20 cellular contexts compared by ENCODE assay signal in the genomic region with DNA sequence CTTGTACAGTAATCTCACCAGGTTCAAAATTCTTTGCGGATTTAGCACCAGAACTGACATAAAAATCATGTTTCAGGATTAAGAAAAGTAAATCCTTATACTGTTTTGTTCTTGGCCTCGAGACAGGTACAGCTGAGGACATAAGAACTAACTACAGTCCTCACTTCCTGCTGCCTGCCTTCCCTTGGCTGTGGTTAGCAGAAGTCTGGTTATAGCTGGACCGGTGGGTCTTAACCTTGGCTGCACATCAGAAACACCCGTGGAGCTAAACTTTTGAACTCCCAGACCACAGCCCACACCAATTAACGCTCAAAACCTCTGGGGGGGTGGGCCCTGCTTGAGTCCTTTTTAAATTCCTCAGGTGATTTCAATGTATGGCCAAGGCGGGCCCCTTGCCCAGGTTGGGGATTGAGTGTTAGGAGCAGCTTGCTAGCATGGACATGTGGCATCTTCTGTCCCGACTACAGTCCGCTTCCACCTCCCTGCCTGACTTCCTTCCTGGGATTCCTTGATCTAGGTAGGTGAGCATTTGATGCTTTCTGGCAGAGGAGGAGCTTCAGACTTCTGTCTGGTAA.
DNase-seq lines count a peak whose midpoint lies in the region; ATAC-seq and TF ChIP-seq lines count a peak whose summit lies in the region.
"Had no signal": no experiment of that assay in that cellular context is flagged by ENCODE, and none has a peak within 500 bp of the region (broad histone marks: within the 10 kb centered on the region; RNA-seq: fewer than 3 reads in every experiment).

No MANE protein-coding gene starts in this region.

- in situ Hi-C loops in astrocyte of the cerebellum (cut with HindIII; ENCODE audit: low sequenced_read_pairs): no loop called here

- POLR2A ChIA-PET in activated naive CD8-positive, alpha-beta T cell treated with anti-CD3 and anti-CD28 coated beads, Interleukin-2, amount 10 ng/mL, durations not matched to agents 7 days and 5 days (lab: Charles Lee): no interaction called here

- DNase-seq in activated naive CD8-positive, alpha-beta T cell treated with anti-CD3 and anti-CD28 coated beads, Interleukin-2, amount 10 ng/mL, durations not matched to agents 7 days and 5 days: peak; percentile 31
- no peak for DNase-seq in activated naive CD8-positive, alpha-beta T cell treated with anti-CD3 and anti-CD28 coated beads, Interleukin-2, amount 50 U/mL, for 24 hours
- DNase-seq in astrocyte of the cerebellum (ENCODE audit: low read depth) (peak; percentile 93), memory B cell (ENCODE audit: low spot score in 2 of 2) (no peak)
- DNase-seq in activated CD4-positive, alpha-beta T cell treated with anti-CD3 and anti-CD28 coated beads, Interleukin-2, amount 50 U/mL, for 48 hours: no peak
- no peak for DNase-seq in stimulated activated CD4-positive, alpha-beta T cell treated with anti-CD3 and anti-CD28 coated beads, Interleukin-4, amount 100 ng/mL, for 1 hour
- DNase-seq: activated T-cell treated with anti-CD3 and anti-CD28 coated beads for 4 hours; EL; erythroblast; foreskin melanocyte; hippocampal formation; islet precursor cell; lower lobe of right lung; NCI-H510A treated with DMSO at 0.1 percent for 48 hours; nucleus accumbens; stimulated activated CD4-positive, alpha-beta T cell treated with anti-CD3 and anti-CD28 coated beads, Interleukin-12 subunit alpha, Interleukin-12 subunit beta, amount 100 ng/mL, for 4 hours; upper lobe of left lung had no signal

- no peak overlapping the region for H3K4me3 Mint-ChIP-seq in activated naive CD8-positive, alpha-beta T cell treated with anti-CD3 and anti-CD28 coated beads, Interleukin-2, amount 10 ng/mL, durations not matched to agents 7 days and 5 days
- no peak overlapping the region for H3K4me3 Mint-ChIP-seq in activated naive CD8-positive, alpha-beta T cell treated with anti-CD3 and anti-CD28 coated beads, Interleukin-2, amount 50 U/mL, for 24 hours
- no peak overlapping the region for H3K4me3 Mint-ChIP-seq in memory B cell
- no peak overlapping the region for H3K4me3 Mint-ChIP-seq in stimulated activated memory B cell treated with anti-CD40 and anti-IgM and Interleukin-4, amounts not matched to agents 10 μg/mL and 1 μg/mL and 100 μg/mL, for 72 hours
- H3K4me3 Mint-ChIP-seq: T-helper 2 cell treated with Interferon-gamma antibody and Interleukin-4, amounts not matched to agents 5 μg/mL and 100 μg/mL, for 36 hours had no signal

- H3K4me3 ChIP-seq in astrocyte of the cerebellum (ENCODE audit: low read depth, low read length): no peak overlapping the region
- H3K4me3 ChIP-seq: lower lobe of right lung, upper lobe of left lung had no signal

- TF ChIP-seq CTCF in astrocyte of the cerebellum (IDR thresholded peaks at IDR 0.05; ENCODE audit: low read depth, low read length, missing control alignments): no peak

- H3K27me3 Mint-ChIP-seq in activated naive CD8-positive, alpha-beta T cell treated with anti-CD3 and anti-CD28 coated beads, Interleukin-2, amount 10 ng/mL, durations not matched to agents 7 days and 5 days: no peaks in the 10 kb centered on the region
- H3K27me3 Mint-ChIP-seq in activated naive CD8-positive, alpha-beta T cell treated with anti-CD3 and anti-CD28 coated beads, Interleukin-2, amount 50 U/mL, for 24 hours: no peaks in the 10 kb centered on the region
- H3K27me3 Mint-ChIP-seq in memory B cell: no peaks in the 10 kb centered on the region
- H3K27me3 Mint-ChIP-seq in stimulated activated memory B cell treated with anti-CD40 and anti-IgM and Interleukin-4, amounts not matched to agents 10 μg/mL and 1 μg/mL and 100 μg/mL, for 72 hours: no peaks in the 10 kb centered on the region

- ATAC-seq in activated naive CD8-positive, alpha-beta T cell treated with anti-CD3 and anti-CD28 coated beads, Interleukin-2, amount 10 ng/mL, durations not matched to agents 7 days and 5 days (ENCODE audit: low read depth): peak; percentile 87
- ATAC-seq in activated naive CD8-positive, alpha-beta T cell treated with anti-CD3 and anti-CD28 coated beads, Interleukin-2, amount 50 U/mL, for 24 hours: no peak
- ATAC-seq in memory B cell (ENCODE audit: low read depth) (no peak), GM21576 (IDR thresholded peaks at IDR 0.05; ENCODE audit: unreplicated experiment) (no peak)
- ATAC-seq in stimulated activated memory B cell treated with anti-CD40 and anti-IgM and Interleukin-4, amounts not matched to agents 10 μg/mL and 1 μg/mL and 100 μg/mL, for 72 hours: peak; percentile 43
- ATAC-seq: lower lobe of right lung had no signal

- no peaks in the 10 kb centered on the region for H3K36me3 Mint-ChIP-seq in activated naive CD8-positive, alpha-beta T cell treated with anti-CD3 and anti-CD28 coated beads, Interleukin-2, amount 10 ng/mL, durations not matched to agents 7 days and 5 days
- H3K36me3 Mint-ChIP-seq in activated naive CD8-positive, alpha-beta T cell treated with anti-CD3 and anti-CD28 coated beads, Interleukin-2, amount 50 U/mL, for 24 hours (ENCODE audit: low read depth): peaks cover 7% of the 10 kb centered on the region
- peaks cover 18% of the 10 kb centered on the region for H3K36me3 Mint-ChIP-seq in memory B cell
- H3K36me3 Mint-ChIP-seq in stimulated activated memory B cell treated with anti-CD40 and anti-IgM and Interleukin-4, amounts not matched to agents 10 μg/mL and 1 μg/mL and 100 μg/mL, for 72 hours: peaks cover 24% of the 10 kb centered on the region

- no peak overlapping the region for H3K27ac Mint-ChIP-seq in activated naive CD8-positive, alpha-beta T cell treated with anti-CD3 and anti-CD28 coated beads, Interleukin-2, amount 10 ng/mL, durations not matched to agents 7 days and 5 days
- no peak overlapping the region for H3K27ac Mint-ChIP-seq in activated naive CD8-positive, alpha-beta T cell treated with anti-CD3 and anti-CD28 coated beads, Interleukin-2, amount 50 U/mL, for 24 hours
- H3K27ac Mint-ChIP-seq in memory B cell: peak overlapping the region; percentile 72
- H3K27ac Mint-ChIP-seq in stimulated activated memory B cell treated with anti-CD40 and anti-IgM and Interleukin-4, amounts not matched to agents 10 μg/mL and 1 μg/mL and 100 μg/mL, for 72 hours: no peak overlapping the region
- H3K27ac Mint-ChIP-seq: T-helper 2 cell treated with Interferon-gamma antibody and Interleukin-4, amounts not matched to agents 5 μg/mL and 100 μg/mL, for 36 hours had no signal

- H3K4me1 Mint-ChIP-seq in activated naive CD8-positive, alpha-beta T cell treated with anti-CD3 and anti-CD28 coated beads, Interleukin-2, amount 10 ng/mL, durations not matched to agents 7 days and 5 days: peaks cover 10% of the 10 kb centered on the region
- peaks cover 8% of the 10 kb centered on the region for H3K4me1 Mint-ChIP-seq in activated naive CD8-positive, alpha-beta T cell treated with anti-CD3 and anti-CD28 coated beads, Interleukin-2, amount 50 U/mL, for 24 hours
- H3K4me1 Mint-ChIP-seq in memory B cell: peaks cover 2% of the 10 kb centered on the region
- H3K4me1 Mint-ChIP-seq in stimulated activated memory B cell treated with anti-CD40 and anti-IgM and Interleukin-4, amounts not matched to agents 10 μg/mL and 1 μg/mL and 100 μg/mL, for 72 hours: no peaks in the 10 kb centered on the region

- H3K9me3 Mint-ChIP-seq in activated naive CD8-positive, alpha-beta T cell treated with anti-CD3 and anti-CD28 coated beads, Interleukin-2, amount 10 ng/mL, durations not matched to agents 7 days and 5 days: no peaks in the 10 kb centered on the region
- no peaks in the 10 kb centered on the region for H3K9me3 Mint-ChIP-seq in activated naive CD8-positive, alpha-beta T cell treated with anti-CD3 and anti-CD28 coated beads, Interleukin-2, amount 50 U/mL, for 24 hours
- no peaks in the 10 kb centered on the region for H3K9me3 Mint-ChIP-seq in memory B cell
- H3K9me3 Mint-ChIP-seq in stimulated activated memory B cell treated with anti-CD40 and anti-IgM and Interleukin-4, amounts not matched to agents 10 μg/mL and 1 μg/mL and 100 μg/mL, for 72 hours: peaks cover 4% of the 10 kb centered on the region
- H3K9me3 Mint-ChIP-seq: T-helper 2 cell treated with Interferon-gamma antibody and Interleukin-4, amounts not matched to agents 5 μg/mL and 100 μg/mL, for 36 hours had no signal

Comparison
In these comparisons a context has a peak if more than half of its experiments do, and no peak if none do; other contexts are left out.
1. ATAC-seq: peak in activated naive CD8-positive, alpha-beta T cell treated with anti-CD3 and anti-CD28 coated beads, Interleukin-2, amount 10 ng/mL, durations not matched to agents 7 days and 5 days (single experiment) and stimulated activated memory B cell treated with anti-CD40 and anti-IgM and Interleukin-4, amounts not matched to agents 10 μg/mL and 1 μg/mL and 100 μg/mL, for 72 hours (single experiment); none in activated naive CD8-positive, alpha-beta T cell treated with anti-CD3 and anti-CD28 coated beads, Interleukin-2, amount 50 U/mL, for 24 hours (single experiment), memory B cell (single experiment) and GM21576 (single experiment).
2. DNase-seq: peak in activated naive CD8-positive, alpha-beta T cell treated with anti-CD3 and anti-CD28 coated beads, Interleukin-2, amount 10 ng/mL, durations not matched to agents 7 days and 5 days (single experiment) and astrocyte of the cerebellum (single experiment); none in activated naive CD8-positive, alpha-beta T cell treated with anti-CD3 and anti-CD28 coated beads, Interleukin-2, amount 50 U/mL, for 24 hours (single experiment), memory B cell (0 of 2), activated CD4-positive, alpha-beta T cell treated with anti-CD3 and anti-CD28 coated beads, Interleukin-2, amount 50 U/mL, for 48 hours (0 of 2) and stimulated activated CD4-positive, alpha-beta T cell treated with anti-CD3 and anti-CD28 coated beads, Interleukin-4, amount 100 ng/mL, for 1 hour (single experiment).